8 cellular contexts compared by ENCODE assay signal in genomic region chr1:201346337-201346939, GRCh38. TPM values are rescaled to one million over a fixed set of nuclear protein-coding genes. Genes with fewer than 3 reads are reported as not detected.
DNase-seq lines count a peak whose midpoint lies in the region; ATAC-seq and TF ChIP-seq lines count a peak whose summit lies in the region.

No MANE protein-coding gene starts in this region.

- H3K4me2 ChIP-seq in OCI-LY1 (ENCODE audit: low read length), result no peak overlapping the region

- no peaks in the 10 kb centered on the region for H3K4me1 ChIP-seq in OCI-LY1 (ENCODE audit: insufficient read depth, low read length, severe bottlenecking)

- no peaks in the 10 kb centered on the region for H3K79me2 ChIP-seq in OCI-LY1 (ENCODE audit: insufficient read depth, low read length)

- peak; percentile 69 for TF ChIP-seq CTCF in GM12872 (IDR thresholded peaks at IDR 0.05; ENCODE audit: insufficient read depth, low read depth, low read length)
- peak; percentile 55 for TF ChIP-seq CTCF in OCI-LY1 (IDR thresholded peaks at IDR 0.05; ENCODE audit: low read length)

- H3K27me3 ChIP-seq in OCI-LY1 (ENCODE audit: insufficient read depth, low read length), result peaks cover 4% of the 10 kb centered on the region; the same call in 1 of the 2 replicates

- ATAC-seq in GM18498 (IDR thresholded peaks at IDR 0.05; ENCODE audit: unreplicated experiment), result no peak
- ATAC-seq in sciatic nerve, result no peak

- H3K9ac ChIP-seq in OCI-LY1 (ENCODE audit: low read length), result no peak overlapping the region

- no peaks in the 10 kb centered on the region for H4K20me1 ChIP-seq in OCI-LY1 (ENCODE audit: insufficient read depth, low read length)

- H2AFZ ChIP-seq in OCI-LY1 (ENCODE audit: low read length), result no peak overlapping the region

- H3K36me3 ChIP-seq in OCI-LY1 (ENCODE audit: insufficient read depth, low read length), result no peaks in the 10 kb centered on the region

- no peak overlapping the region for H3K4me3 ChIP-seq in OCI-LY1 (ENCODE audit: low read depth, low read length, poor library complexity, severe bottlenecking)

- no peaks in the 10 kb centered on the region for H3F3A ChIP-seq in OCI-LY1 (ENCODE audit: insufficient read depth, low read length)

- no peaks in the 10 kb centered on the region for H3K9me2 ChIP-seq in OCI-LY1 (ENCODE audit: low read depth, low read length)

- H3K9me3 ChIP-seq in OCI-LY1 (ENCODE audit: low read length), result no peaks in the 10 kb centered on the region

- intact Hi-C loops in sciatic nerve (cut with DNase I), result no loop called here

- no peak overlapping the region for H3K27ac ChIP-seq in OCI-LY1 (ENCODE audit: low read depth, low read length, poor library complexity, severe bottlenecking)

- DNase-seq in AG08395 (ENCODE audit: low spot score) (peak; percentile 71), epidermal melanocyte (ENCODE audit: insufficient read length, low spot score) (peak; percentile 66), mucosa of gallbladder (ENCODE audit: low spot score) (peak; percentile 61), NCI-H1930 (lab: John Stamatoyannopoulos, UW) (no peak), sciatic nerve (ENCODE audit: low spot score) (no peak)

RNA-seq across cellular contexts. Expression of gene TNNT2, which starts 31.0 kb away (rescaled TPM):
- total RNA-seq in mucosa of gallbladder, result 69.8 TPM
- 63.7 TPM for total RNA-seq in sciatic nerve

RNA-seq across cellular contexts. Expression of gene LAD1, which starts 52.7 kb away (rescaled TPM):
- total RNA-seq in mucosa of gallbladder, result 272 TPM
- 0.76 TPM for total RNA-seq in sciatic nerve

Comparison
In these comparisons a context has a peak if more than half of its experiments do, and no peak if none do; other contexts are left out.
1. DNase-seq: peak in AG08395 (single experiment), epidermal melanocyte (single experiment) and mucosa of gallbladder (single experiment); none in NCI-H1930 (0 of 2) and sciatic nerve (single experiment).
2. RNA of gene LAD1, which starts 52.7 kb away (total RNA-seq): 272 TPM in mucosa of gallbladder (single experiment); 0.76 TPM in sciatic nerve (single experiment); every median in the first group is over 100 times any median in the second.